ENCODE assay signal across 9 cellular contexts in genomic region chr2:70789304-70790078, GRCh38. TPM values are rescaled to one million over a fixed set of nuclear protein-coding genes. Genes with fewer than 3 reads are reported as not detected.
DNase-seq lines count a peak whose midpoint lies in the region; ATAC-seq, FAIRE-seq and TF ChIP-seq lines count a peak whose summit lies in the region.
"Had no signal": no experiment of that assay in that cellular context is flagged by ENCODE, and none has a peak within 500 bp of the region (broad histone marks: within the 10 kb centered on the region; RNA-seq: fewer than 3 reads in every experiment).

No MANE protein-coding gene starts in this region.

- TF ChIP-seq EP300 in HepG2 (IDR thresholded peaks at IDR 0.05; ENCODE audit: low read depth in 2 of 2, low read length in 2 of 2) (no peak), HepG2 (CRISPR knock-in tag; IDR thresholded peaks at IDR 0.05; ENCODE audit: borderline replicate concordance) (no peak)

- TF ChIP-seq CTCF in colonic mucosa (IDR thresholded peaks at IDR 0.05), result peak; percentile 16
- peak; percentile 99 for TF ChIP-seq CTCF in HepG2 (CRISPR knock-in tag; IDR thresholded peaks at IDR 0.05)

- H4K20me1 ChIP-seq in HepG2 (ENCODE audit: insufficient read depth, low read length), result no peaks in the 10 kb centered on the region

- H3K9ac ChIP-seq in colonic mucosa (ENCODE audit: low read depth in 2 of 2, low read length in 2 of 2), result no peak overlapping the region
- H3K9ac ChIP-seq in HepG2 (ENCODE audit: insufficient read depth, low read depth, low read length), result no peak overlapping the region

- ATAC-seq in HepG2, result peak; percentile 96
- no peak for ATAC-seq in GM21360 (IDR thresholded peaks at IDR 0.05; ENCODE audit: unreplicated experiment)

- no peak for TF ChIP-seq POLR2A in HepG2 (IDR thresholded peaks at IDR 0.05; ENCODE audit: insufficient read depth in 1 of 2, low read depth in 2 of 2, low read length in 2 of 2)

- peak; percentile 95 for TF ChIP-seq RAD21 in HepG2 (CRISPR knock-in tag; IDR thresholded peaks at IDR 0.05)

- in situ Hi-C loops in HepG2 (cut with HindIII; ENCODE audit: extremely low pct_ligation_motif_present, low pct_unique_long_range_greater_than_20kb), result loop anchor here (5.0 kb wide), 2 partner anchors 73 to 158 kb away; no protein-coding TSS in a partner anchor

- POLR2A ChIA-PET in HepG2 (lab: Yijun Ruan, JAX), result no interaction called here

- H3K4me3 ChIP-seq in colonic mucosa (no peak overlapping the region), HepG2 (replicated peaks in 1 of 3; ENCODE audit: insufficient read depth in 1 of 3, low read depth in 2 of 3, low read length in 3 of 3) (no peak overlapping the region)

- H3K27me3 ChIP-seq in colonic mucosa (peaks cover 15% of the 10 kb centered on the region), HepG2 (ENCODE audit: control insufficient read depth in 1 of 2, insufficient read depth in 2 of 2, low read length in 2 of 2) (peaks cover 0 to 5% of the 10 kb centered on the region in 2 experiments; a peak in 1 of 5 replicates)

- peak overlapping the region; percentile 32 for H3K4me2 ChIP-seq in HepG2 (ENCODE audit: low read depth, low read length)

- intact Hi-C loops in colonic mucosa (cut with DNase I), result no loop called here
- intact Hi-C loops in HepG2 (cut with micrococcal nuclease; ENCODE audit: unreplicated experiment), result loop anchor here (1.0 to 5.0 kb wide), 5 partner anchors 75 to 487 kb away; partner anchors contain the start of gene FAM136A

- peak overlapping the region; percentile 31 for H2AFZ ChIP-seq in HepG2 (ENCODE audit: low read length)

- no peaks in the 10 kb centered on the region for H3K9me3 ChIP-seq in colonic mucosa
- no peaks in the 10 kb centered on the region for H3K9me3 ChIP-seq in HepG2 (ENCODE audit: low read length)

- DNase-seq in NCI-H187 treated with DMSO at 0.1 percent for 48 hours (lab: John Stamatoyannopoulos, UW) (peak; percentile 3), NCI-H187 (lab: John Stamatoyannopoulos, UW) (no peak), NCI-H2171 treated with DMSO at 0.1 percent for 48 hours (lab: John Stamatoyannopoulos, UW) (peak; percentile 56), colonic mucosa (peak; percentile 47), HepG2 (ENCODE audit: low spot score) (peak; percentile 58)
- peak; percentile 39 for DNase-seq in activated CD4-positive, CD25-positive, alpha-beta regulatory T cell treated with anti-CD3 and anti-CD28 coated beads, Interleukin-2, amount 50 U/mL, for 72 hours
- peak in 2 of 3 donors; percentile 37 to 51 for DNase-seq in stimulated activated CD4-positive, alpha-beta T cell treated with anti-CD3 and anti-CD28 coated beads, TNF-alpha, amount 100 ng/mL, for 1 hour (ENCODE audit: low read depth in 3 of 3, low spot score in 1 of 3)

- no peaks in the 10 kb centered on the region for H3K36me3 ChIP-seq in colonic mucosa
- H3K36me3 ChIP-seq in HepG2 (replicated peaks in 1 of 2; ENCODE audit: control insufficient read depth in 1 of 2, insufficient read depth in 2 of 2, low read length in 2 of 2), result no peaks in the 10 kb centered on the region

- H3K79me2 ChIP-seq in HepG2 (ENCODE audit: insufficient read depth, low read length), result no peaks in the 10 kb centered on the region

- H3K4me1 ChIP-seq in colonic mucosa, result no peaks in the 10 kb centered on the region
- H3K4me1 ChIP-seq in HepG2 (ENCODE audit: insufficient read depth, low read length), result peaks cover 18% of the 10 kb centered on the region

- FAIRE-seq in HepG2 (lab: Jason Lieb, UNC), result peak; percentile 93

- BruUV-seq in HepG2 (replicated peaks; lab: Mats Ljungman, UMichigan), result no TSS peak

- 27% methylated on average over 32 of the region's 32 CpGs for WGBS in HepG2 (ENCODE audit: low lambda C conversion rate)

- CTCF ChIA-PET in HepG2 (lab: Yijun Ruan, JAX; ENCODE audit: low intra/inter-chr PET ratio, low total read pairs), result interaction anchor here (1.1 to 3.0 kb wide), 6 partner anchors 72 to 158 kb away, joined by 4 to 37 read pairs (median 20); no protein-coding TSS in a partner anchor

- H3K27ac ChIP-seq in colonic mucosa (no peak overlapping the region), HepG2 (ENCODE audit: extremely low read length, insufficient read depth, low read length) (no peak overlapping the region)

RNA-seq across cellular contexts. Expression of gene FIGLA, which starts 1.0 kb away (rescaled TPM):
- total RNA-seq in colonic mucosa (not detected), HepG2 (2016; rRNA removed; fragmentation: Illumina TruSeq; extraction: Trizol) (not detected in 2 replicates)
- total RNA-seq in HepG2 (2016; cell fraction: cytosol; rRNA removed; fragmentation: Illumina TruSeq; extraction: Trizol; ENCODE audit: low read depth), result not detected in 2 replicates
- not detected in 2 replicates for total RNA-seq in HepG2 (2016; cell fraction: insoluble cytoplasmic fraction; rRNA removed; fragmentation: Illumina TruSeq; extraction: Trizol)
- not detected in 2 replicates for total RNA-seq in HepG2 (2016; cell fraction: membrane; rRNA removed; fragmentation: Illumina TruSeq; extraction: Trizol)
- not detected in 2 replicates for total RNA-seq in HepG2 (2016; cell fraction: nucleus; rRNA removed; fragmentation: Illumina TruSeq; extraction: Trizol)
- not detected in 2 replicates for polyA plus RNA-seq in HepG2 (2011; rRNA removed)
- not detected in 2 replicates for polyA plus RNA-seq in HepG2 (2011; cell fraction: cytosol; rRNA removed)
- not detected in 2 replicates for polyA plus RNA-seq in HepG2 (2011; cell fraction: nucleus; rRNA removed)
- not detected in 2 replicates for polyA plus RNA-seq in HepG2 (2012)
- not detected in 2 replicates for polyA plus RNA-seq in HepG2 (2016; cell fraction: cytosol; fragmentation: Illumina TruSeq; extraction: Trizol; ENCODE audit: low read depth)
- polyA plus RNA-seq in HepG2 (2016; cell fraction: insoluble cytoplasmic fraction; fragmentation: Illumina TruSeq; extraction: Trizol; ENCODE audit: low read depth), result not detected in 2 replicates
- polyA plus RNA-seq in HepG2 (2016; cell fraction: membrane; fragmentation: Illumina TruSeq; extraction: Trizol; ENCODE audit: low read depth), result not detected in 2 replicates
- not detected in 2 replicates for polyA plus RNA-seq in HepG2 (2016; cell fraction: nucleus; fragmentation: Illumina TruSeq; extraction: Trizol; ENCODE audit: insufficient read depth, low read depth)
- not detected in 2 replicates for polyA minus RNA-seq in HepG2 (2011; rRNA and poly(A)+ RNA removed; ENCODE audit: low replicate concordance)
- polyA minus RNA-seq in HepG2 (2011; cell fraction: cytosol; rRNA and poly(A)+ RNA removed), result not detected in 2 replicates
- polyA minus RNA-seq in HepG2 (2011; cell fraction: nucleus; rRNA and poly(A)+ RNA removed), result not detected in 2 replicates
- total RNA-seq: subcutaneous adipose tissue had no signal

RNA-seq across cellular contexts. Expression of gene ADD2, which starts 21.5 kb away (rescaled TPM):
- total RNA-seq in colonic mucosa, result 1 to 10 TPM in 1 of 2 donors, under 1 TPM in 1; 0.79 to 1.1 TPM
- total RNA-seq in HepG2 (2016; rRNA removed; fragmentation: Illumina TruSeq; extraction: Trizol), result 0.13 TPM in 1 of 2 replicates, not detected in the other
- not detected in 2 replicates for total RNA-seq in HepG2 (2016; cell fraction: cytosol; rRNA removed; fragmentation: Illumina TruSeq; extraction: Trizol; ENCODE audit: low read depth)
- total RNA-seq in HepG2 (2016; cell fraction: insoluble cytoplasmic fraction; rRNA removed; fragmentation: Illumina TruSeq; extraction: Trizol), result 0.12 and 0.15 TPM in 2 replicates
- total RNA-seq in HepG2 (2016; cell fraction: membrane; rRNA removed; fragmentation: Illumina TruSeq; extraction: Trizol), result 0.09 and 0.21 TPM in 2 replicates
- 0.34 TPM in 1 of 2 replicates, not detected in the other for total RNA-seq in HepG2 (2016; cell fraction: nucleus; rRNA removed; fragmentation: Illumina TruSeq; extraction: Trizol)
- polyA plus RNA-seq in HepG2 (2011; rRNA removed), result 0.05 and 0.07 TPM in 2 replicates
- 0.05 and 0.13 TPM in 2 replicates for polyA plus RNA-seq in HepG2 (2011; cell fraction: cytosol; rRNA removed)
- 0.05 and 0.19 TPM in 2 replicates for polyA plus RNA-seq in HepG2 (2011; cell fraction: nucleus; rRNA removed)
- polyA plus RNA-seq in HepG2 (2012), result 0.05 and 0.07 TPM in 2 replicates
- polyA plus RNA-seq in HepG2 (2016; cell fraction: cytosol; fragmentation: Illumina TruSeq; extraction: Trizol; ENCODE audit: low read depth), result 0.03 TPM in 1 of 2 replicates, not detected in the other
- 0.19 and 0.32 TPM in 2 replicates for polyA plus RNA-seq in HepG2 (2016; cell fraction: insoluble cytoplasmic fraction; fragmentation: Illumina TruSeq; extraction: Trizol; ENCODE audit: low read depth)
- polyA plus RNA-seq in HepG2 (2016; cell fraction: membrane; fragmentation: Illumina TruSeq; extraction: Trizol; ENCODE audit: low read depth), result 0.19 and 0.45 TPM in 2 replicates
- 0.23 TPM in 1 of 2 replicates, not detected in the other for polyA plus RNA-seq in HepG2 (2016; cell fraction: nucleus; fragmentation: Illumina TruSeq; extraction: Trizol; ENCODE audit: insufficient read depth, low read depth)
- polyA minus RNA-seq in HepG2 (2011; rRNA and poly(A)+ RNA removed; ENCODE audit: low replicate concordance), result 1.0 TPM in 1 of 2 replicates, not detected in the other
- polyA minus RNA-seq in HepG2 (2011; cell fraction: cytosol; rRNA and poly(A)+ RNA removed), result not detected in 2 replicates
- polyA minus RNA-seq in HepG2 (2011; cell fraction: nucleus; rRNA and poly(A)+ RNA removed), result not detected in 2 replicates

RNA-seq across cellular contexts. Expression of gene CLEC4F, which starts 30.9 kb away (rescaled TPM):
- total RNA-seq in colonic mucosa, result under 1 TPM in 1 of 2 donors, not detected in 1; 0.12 TPM
- 0.13 TPM in 2 replicates for total RNA-seq in HepG2 (2016; rRNA removed; fragmentation: Illumina TruSeq; extraction: Trizol)
- total RNA-seq in HepG2 (2016; cell fraction: cytosol; rRNA removed; fragmentation: Illumina TruSeq; extraction: Trizol; ENCODE audit: low read depth), result not detected in 2 replicates
- total RNA-seq in HepG2 (2016; cell fraction: insoluble cytoplasmic fraction; rRNA removed; fragmentation: Illumina TruSeq; extraction: Trizol), result 0.07 and 0.09 TPM in 2 replicates
- not detected in 2 replicates for total RNA-seq in HepG2 (2016; cell fraction: membrane; rRNA removed; fragmentation: Illumina TruSeq; extraction: Trizol)
- total RNA-seq in HepG2 (2016; cell fraction: nucleus; rRNA removed; fragmentation: Illumina TruSeq; extraction: Trizol), result 0.13 and 0.50 TPM in 2 replicates
- polyA plus RNA-seq in HepG2 (2011; rRNA removed), result 0.12 and 0.14 TPM in 2 replicates
- polyA plus RNA-seq in HepG2 (2011; cell fraction: cytosol; rRNA removed), result 0.10 and 0.11 TPM in 2 replicates
- polyA plus RNA-seq in HepG2 (2011; cell fraction: nucleus; rRNA removed), result 0.71 and 0.73 TPM in 2 replicates
- 0.27 and 0.30 TPM in 2 replicates for polyA plus RNA-seq in HepG2 (2012)
- polyA plus RNA-seq in HepG2 (2016; cell fraction: cytosol; fragmentation: Illumina TruSeq; extraction: Trizol; ENCODE audit: low read depth), result not detected in 2 replicates
- polyA plus RNA-seq in HepG2 (2016; cell fraction: insoluble cytoplasmic fraction; fragmentation: Illumina TruSeq; extraction: Trizol; ENCODE audit: low read depth), result not detected in 2 replicates
- polyA plus RNA-seq in HepG2 (2016; cell fraction: membrane; fragmentation: Illumina TruSeq; extraction: Trizol; ENCODE audit: low read depth), result not detected in 2 replicates
- 0.17 and 0.49 TPM in 2 replicates for polyA plus RNA-seq in HepG2 (2016; cell fraction: nucleus; fragmentation: Illumina TruSeq; extraction: Trizol; ENCODE audit: insufficient read depth, low read depth)
- polyA minus RNA-seq in HepG2 (2011; rRNA and poly(A)+ RNA removed; ENCODE audit: low replicate concordance), result not detected in 2 replicates
- 0.26 TPM in 1 of 2 replicates, not detected in the other for polyA minus RNA-seq in HepG2 (2011; cell fraction: cytosol; rRNA and poly(A)+ RNA removed)
- 0.26 and 0.75 TPM in 2 replicates for polyA minus RNA-seq in HepG2 (2011; cell fraction: nucleus; rRNA and poly(A)+ RNA removed)

RNA-seq across cellular contexts. Expression of gene CD207, which starts 46.1 kb away (rescaled TPM):
- total RNA-seq in colonic mucosa (under 1 TPM in 1 of 2 donors, not detected in 1; 0.21 TPM), HepG2 (2016; rRNA removed; fragmentation: Illumina TruSeq; extraction: Trizol) (0.09 and 0.27 TPM in 2 replicates)
- total RNA-seq in HepG2 (2016; cell fraction: cytosol; rRNA removed; fragmentation: Illumina TruSeq; extraction: Trizol; ENCODE audit: low read depth), result not detected in 2 replicates
- total RNA-seq in HepG2 (2016; cell fraction: insoluble cytoplasmic fraction; rRNA removed; fragmentation: Illumina TruSeq; extraction: Trizol), result 0.17 TPM in 1 of 2 replicates, not detected in the other
- not detected in 2 replicates for total RNA-seq in HepG2 (2016; cell fraction: membrane; rRNA removed; fragmentation: Illumina TruSeq; extraction: Trizol)
- 0.19 TPM in 2 replicates for total RNA-seq in HepG2 (2016; cell fraction: nucleus; rRNA removed; fragmentation: Illumina TruSeq; extraction: Trizol)
- 0.13 and 0.15 TPM in 2 replicates for polyA plus RNA-seq in HepG2 (2011; rRNA removed)
- 0.07 and 0.12 TPM in 2 replicates for polyA plus RNA-seq in HepG2 (2011; cell fraction: cytosol; rRNA removed)
- 0.21 TPM in 2 replicates for polyA plus RNA-seq in HepG2 (2011; cell fraction: nucleus; rRNA removed)
- polyA plus RNA-seq in HepG2 (2012), result 0.16 and 0.19 TPM in 2 replicates
- polyA plus RNA-seq in HepG2 (2016; cell fraction: cytosol; fragmentation: Illumina TruSeq; extraction: Trizol; ENCODE audit: low read depth), result not detected in 2 replicates
- 0.12 and 0.16 TPM in 2 replicates for polyA plus RNA-seq in HepG2 (2016; cell fraction: insoluble cytoplasmic fraction; fragmentation: Illumina TruSeq; extraction: Trizol; ENCODE audit: low read depth)
- polyA plus RNA-seq in HepG2 (2016; cell fraction: membrane; fragmentation: Illumina TruSeq; extraction: Trizol; ENCODE audit: low read depth), result 0.16 TPM in 1 of 2 replicates, not detected in the other
- 0.33 and 0.40 TPM in 2 replicates for polyA plus RNA-seq in HepG2 (2016; cell fraction: nucleus; fragmentation: Illumina TruSeq; extraction: Trizol; ENCODE audit: insufficient read depth, low read depth)
- polyA minus RNA-seq in HepG2 (2011; rRNA and poly(A)+ RNA removed; ENCODE audit: low replicate concordance), result 0.10 TPM in 1 of 2 replicates, not detected in the other
- not detected in 2 replicates for polyA minus RNA-seq in HepG2 (2011; cell fraction: cytosol; rRNA and poly(A)+ RNA removed)
- polyA minus RNA-seq in HepG2 (2011; cell fraction: nucleus; rRNA and poly(A)+ RNA removed), result 0.25 and 0.39 TPM in 2 replicates
- total RNA-seq: subcutaneous adipose tissue had no signal

Comparison
In these comparisons a context has a peak if more than half of its experiments do, and no peak if none do; other contexts are left out.
1. DNase-seq: peak in NCI-H187 treated with DMSO at 0.1 percent for 48 hours (single experiment), NCI-H2171 treated with DMSO at 0.1 percent for 48 hours (single experiment), activated CD4-positive, CD25-positive, alpha-beta regulatory T cell treated with anti-CD3 and anti-CD28 coated beads, Interleukin-2, amount 50 U/mL, for 72 hours (single experiment), colonic mucosa (single experiment), HepG2 (single experiment) and stimulated activated CD4-positive, alpha-beta T cell treated with anti-CD3 and anti-CD28 coated beads, TNF-alpha, amount 100 ng/mL, for 1 hour (2 of 3); none in NCI-H187 (0 of 2).